Comparison of ENCODE assay signal across 13 cellular contexts in genomic region chr5:37043693-37044092, GRCh38.
DNase-seq lines count a peak whose midpoint lies in the region; ATAC-seq, FAIRE-seq and TF ChIP-seq lines count a peak whose summit lies in the region.
"Had no signal": no experiment of that assay in that cellular context is flagged by ENCODE, and none has a peak within 500 bp of the region (broad histone marks: within the 10 kb centered on the region; RNA-seq: fewer than 3 reads in every experiment).

No MANE protein-coding gene starts in this region.

- no peaks in the 10 kb centered on the region for H3K9me2 ChIP-seq in OCI-LY7 (ENCODE audit: insufficient read depth, low read length)

- CTCF ChIA-PET in A549 (lab: Yijun Ruan, JAX) (interaction anchor here (2.5 kb wide), 1 partner anchor 9 kb away, joined by 6 read pairs; no protein-coding TSS in a partner anchor), OCI-LY7 (lab: Charles Lee; ENCODE audit: unreplicated experiment) (no interaction called here)

- ATAC-seq in A549 (peak; percentile 68 to 75; a peak in 5 of 6 replicates), GM18502 (IDR thresholded peaks at IDR 0.05; ENCODE audit: poor library complexity, unreplicated experiment) (no peak)

- H3K36me3 ChIP-seq in OCI-LY7 (ENCODE audit: insufficient read depth, low read length) (peaks cover 73% of the 10 kb centered on the region), uterus (no peaks in the 10 kb centered on the region)

- DNase-seq in A549 (ENCODE audit: low read depth in 1 of 2, low spot score in 1 of 2) (peak in 1 of 2 experiments; percentile 24), GM10266 (ENCODE audit: extremely low spot score) (no peak), OCI-LY7 (ENCODE audit: low spot score) (peak; percentile 2), globus pallidus (ENCODE audit: low spot score) (peak; percentile 80), uterus (no peak), NCI-H446 (lab: John Stamatoyannopoulos, UW) (no peak)
- no peak for DNase-seq in stimulated activated CD8-positive, alpha-beta memory T cell treated with anti-CD3 and anti-CD28 coated beads, Interleukin-4, amount 100 ng/mL, for 48 hours
- DNase-seq: activated effector memory CD4-positive, alpha-beta T cell treated with Interleukin-2 at 50 U/mL for 16 hours; COR-L47; NCI-H510A treated with DMSO at 0.1 percent for 48 hours; stimulated activated CD4-positive, alpha-beta T cell treated with anti-CD3 and anti-CD28 coated beads, Interleukin-4, amount 100 ng/mL, for 4 hours; thyroid gland had no signal

- TF ChIP-seq CTCF in A549 (IDR thresholded peaks at IDR 0.05) (0 out of 3 replicates have a peak, but pooled peaks have one; percentile 7), GM10266 (IDR thresholded peaks at IDR 0.05; ENCODE audit: control insufficient read depth, insufficient read depth, low read depth, missing control alignments) (peak; percentile 24), OCI-LY7 (conservative IDR thresholded peaks at IDR 0.05; ENCODE audit: low read length) (peak; percentile 36), uterus (IDR thresholded peaks at IDR 0.05) (no peak)

- no peak for TF ChIP-seq POLR2A in A549 (IDR thresholded peaks at IDR 0.05; ENCODE audit: low read length)
- TF ChIP-seq POLR2A in uterus (IDR thresholded peaks at IDR 0.05) = no peak

- TF ChIP-seq EP300 in A549 (IDR thresholded peaks at IDR 0.05) = no peak

- no peak for FAIRE-seq in A549 (lab: Jason Lieb, UNC)

- no peaks in the 10 kb centered on the region for H3K27me3 ChIP-seq in uterus
- H3K27me3 ChIP-seq: thyroid gland had no signal

- H3K79me2 ChIP-seq in OCI-LY7 (ENCODE audit: insufficient read depth, low read depth, low read length) = no peaks in the 10 kb centered on the region

- H3K4me1 ChIP-seq in A549 (no peaks in the 10 kb centered on the region), OCI-LY7 (ENCODE audit: insufficient read depth, low read length, poor library complexity, severe bottlenecking) (no peaks in the 10 kb centered on the region), uterus (no peaks in the 10 kb centered on the region)
- H3K4me1 ChIP-seq: thyroid gland had no signal

- BruUV-seq in OCI-LY7 (replicated peaks; lab: Mats Ljungman, UMichigan) = no TSS peak

- H3K4me2 ChIP-seq in A549 (no peak overlapping the region), OCI-LY7 (ENCODE audit: low read length) (no peak overlapping the region)

- POLR2A ChIA-PET in A549 (lab: Yijun Ruan, JAX) = no interaction called here
- POLR2A ChIA-PET in OCI-LY7 (lab: Charles Lee) = interaction anchor here (0.7 to 1.6 kb wide), 3 partner anchors 8 to 41 kb away, joined by 3 to 7 read pairs (median 3); no protein-coding TSS in a partner anchor

- TF ChIP-seq RAD21 in A549 (conservative IDR thresholded peaks at IDR 0.05 in 1 of 2, IDR thresholded peaks at IDR 0.05 in 1 of 2) = 0 out of 5 replicates have a peak, but pooled peaks of 1 of the 2 experiments have one; percentile 18

- H2AFZ ChIP-seq in OCI-LY7 (ENCODE audit: low read length) = no peak overlapping the region

- intact Hi-C loops in OCI-LY7 (cut with micrococcal nuclease; ENCODE audit: unreplicated experiment) (no loop called here), uterus (cut with DNase I; ENCODE audit: low total_unique reads) (no loop called here)

- 93% methylated on average over 2 of the region's 2 CpGs for WGBS in A549 (ENCODE audit: missing lambda C conversion rate)

- H3K27ac ChIP-seq in A549 (no peak overlapping the region), OCI-LY7 (ENCODE audit: low read depth, low read length, poor library complexity, severe bottlenecking) (no peak overlapping the region), uterus (no peak overlapping the region)
- H3K27ac ChIP-seq: thyroid gland had no signal

- no peak overlapping the region for H3K4me3 ChIP-seq in A549
- H3K4me3 ChIP-seq in OCI-LY7 (ENCODE audit: low read depth, low read length, poor library complexity, severe bottlenecking) = no peak overlapping the region
- no peak overlapping the region for H3K4me3 ChIP-seq in uterus
- H3K4me3 ChIP-seq: thyroid gland had no signal

- H4K20me1 ChIP-seq in OCI-LY7 (ENCODE audit: insufficient read depth, low read length) = no peaks in the 10 kb centered on the region

- H3K9me3 ChIP-seq in A549 (no peaks in the 10 kb centered on the region), OCI-LY7 (ENCODE audit: low read length) (no peaks in the 10 kb centered on the region), uterus (no peaks in the 10 kb centered on the region)
- H3K9me3 ChIP-seq: thyroid gland had no signal

TF ChIP-seq in A549, 52 proteins besides CTCF, POLR2A, EP300 and RAD21:
- TF ChIP-seq HES2 (IDR thresholded peaks at IDR 0.05) (no peak), NFE2L2 (conservative IDR thresholded peaks at IDR 0.05; ENCODE audit: low read length) (no peak), EHMT2 (IDR thresholded peaks at IDR 0.05; ENCODE audit: low read depth) (no peak)
- TF ChIP-seq, protein P1, sequence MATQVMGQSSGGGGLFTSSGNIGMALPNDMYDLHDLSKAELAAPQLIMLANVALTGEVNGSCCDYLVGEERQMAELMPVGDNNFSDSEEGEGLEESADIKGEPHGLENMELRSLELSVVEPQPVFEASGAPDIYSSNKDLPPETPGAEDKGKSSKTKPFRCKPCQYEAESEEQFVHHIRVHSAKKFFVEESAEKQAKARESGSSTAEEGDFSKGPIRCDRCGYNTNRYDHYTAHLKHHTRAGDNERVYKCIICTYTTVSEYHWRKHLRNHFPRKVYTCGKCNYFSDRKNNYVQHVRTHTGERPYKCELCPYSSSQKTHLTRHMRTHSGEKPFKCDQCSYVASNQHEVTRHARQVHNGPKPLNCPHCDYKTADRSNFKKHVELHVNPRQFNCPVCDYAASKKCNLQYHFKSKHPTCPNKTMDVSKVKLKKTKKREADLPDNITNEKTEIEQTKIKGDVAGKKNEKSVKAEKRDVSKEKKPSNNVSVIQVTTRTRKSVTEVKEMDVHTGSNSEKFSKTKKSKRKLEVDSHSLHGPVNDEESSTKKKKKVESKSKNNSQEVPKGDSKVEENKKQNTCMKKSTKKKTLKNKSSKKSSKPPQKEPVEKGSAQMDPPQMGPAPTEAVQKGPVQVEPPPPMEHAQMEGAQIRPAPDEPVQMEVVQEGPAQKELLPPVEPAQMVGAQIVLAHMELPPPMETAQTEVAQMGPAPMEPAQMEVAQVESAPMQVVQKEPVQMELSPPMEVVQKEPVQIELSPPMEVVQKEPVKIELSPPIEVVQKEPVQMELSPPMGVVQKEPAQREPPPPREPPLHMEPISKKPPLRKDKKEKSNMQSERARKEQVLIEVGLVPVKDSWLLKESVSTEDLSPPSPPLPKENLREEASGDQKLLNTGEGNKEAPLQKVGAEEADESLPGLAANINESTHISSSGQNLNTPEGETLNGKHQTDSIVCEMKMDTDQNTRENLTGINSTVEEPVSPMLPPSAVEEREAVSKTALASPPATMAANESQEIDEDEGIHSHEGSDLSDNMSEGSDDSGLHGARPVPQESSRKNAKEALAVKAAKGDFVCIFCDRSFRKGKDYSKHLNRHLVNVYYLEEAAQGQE (IDR thresholded peaks at IDR 0.05) = no peak

Comparison
In these comparisons a context has a peak if more than half of its experiments do, and no peak if none do; other contexts are left out.
1. DNase-seq: peak in OCI-LY7 (single experiment) and globus pallidus (single experiment); none in GM10266 (single experiment), uterus (0 of 2), NCI-H446 (0 of 2) and stimulated activated CD8-positive, alpha-beta memory T cell treated with anti-CD3 and anti-CD28 coated beads, Interleukin-4, amount 100 ng/mL, for 48 hours (single experiment).
2. CTCF ChIP-seq: peak in A549 (single experiment), GM10266 (single experiment) and OCI-LY7 (single experiment); none in uterus (0 of 4).